In genomic region chr22:31957970-31958594, GRCh38 we compare ENCODE assay signal across 14 cellular contexts. TPM values are rescaled to one million over a fixed set of nuclear protein-coding genes. Genes with fewer than 3 reads are reported as not detected.
A peak's percentile ranks its signal among the peaks of the same experiment; 100 is the strongest.
DNase-seq lines count a peak whose midpoint lies in the region; ATAC-seq lines count a peak whose summit lies in the region.
"Had no signal": no experiment of that assay in that cellular context is flagged by ENCODE, and none has a peak within 500 bp of the region (broad histone marks: within the 10 kb centered on the region; RNA-seq: fewer than 3 reads in every experiment).

No MANE protein-coding gene starts in this region.

- DNase-seq in activated naive CD8-positive, alpha-beta T cell treated with anti-CD3 and anti-CD28 coated beads for 36 hours = no peak
- no peak for DNase-seq in activated naive CD8-positive, alpha-beta T cell treated with anti-CD3 and anti-CD28 coated beads, Interleukin-2, amount 50 U/mL, for 24 hours
- DNase-seq in T-helper 2 cell treated with Interferon-gamma antibody and Interleukin-4, amounts not matched to agents 5 μg/mL and 100 μg/mL, for 36 hours (ENCODE audit: low spot score) = no peak
- DNase-seq in effector memory CD8-positive, alpha-beta T cell = peak in 2 of 3 experiments; percentile 11 to 13
- DNase-seq in stimulated activated effector memory CD8-positive, alpha-beta T cell treated with anti-CD3 and anti-CD28 coated beads, Interleukin-12 subunit alpha, Interleukin-12 subunit beta, amount 100 ng/mL, for 72 hours (ENCODE audit: low spot score in 2 of 2) = no peak
- DNase-seq in NCI-H510A (lab: John Stamatoyannopoulos, UW) (no peak), NCI-H187 (lab: John Stamatoyannopoulos, UW) (no peak), NCI-H748 (lab: John Stamatoyannopoulos, UW; ENCODE audit: unreplicated experiment) (no peak)
- DNase-seq: NCI-H1436, NCI-H2227 treated with DMSO at 0.1 percent for 48 hours, NCI-H526, OCI-M1, RPMI8226 had no signal

- H3K9me3 Mint-ChIP-seq in activated naive CD8-positive, alpha-beta T cell treated with anti-CD3 and anti-CD28 coated beads for 36 hours = no peaks in the 10 kb centered on the region
- no peaks in the 10 kb centered on the region for H3K9me3 Mint-ChIP-seq in activated naive CD8-positive, alpha-beta T cell treated with anti-CD3 and anti-CD28 coated beads, Interleukin-2, amount 50 U/mL, for 24 hours
- H3K9me3 Mint-ChIP-seq in T-helper 2 cell treated with Interferon-gamma antibody and Interleukin-4, amounts not matched to agents 5 μg/mL and 100 μg/mL, for 36 hours = no peaks in the 10 kb centered on the region
- H3K9me3 Mint-ChIP-seq in effector memory CD8-positive, alpha-beta T cell = no peaks in the 10 kb centered on the region
- no peaks in the 10 kb centered on the region for H3K9me3 Mint-ChIP-seq in stimulated activated effector memory CD8-positive, alpha-beta T cell treated with anti-CD3 and anti-CD28 coated beads, Interleukin-12 subunit alpha, Interleukin-12 subunit beta, amount 100 ng/mL, for 72 hours
- H3K9me3 Mint-ChIP-seq: IgD-negative memory B cell had no signal

- no peak overlapping the region for H3K4me3 Mint-ChIP-seq in activated naive CD8-positive, alpha-beta T cell treated with anti-CD3 and anti-CD28 coated beads for 36 hours
- no peak overlapping the region for H3K4me3 Mint-ChIP-seq in activated naive CD8-positive, alpha-beta T cell treated with anti-CD3 and anti-CD28 coated beads, Interleukin-2, amount 50 U/mL, for 24 hours
- H3K4me3 Mint-ChIP-seq in T-helper 2 cell treated with Interferon-gamma antibody and Interleukin-4, amounts not matched to agents 5 μg/mL and 100 μg/mL, for 36 hours = peak overlapping the region; percentile 13
- peak overlapping the region; percentile 14 to 70 for H3K4me3 Mint-ChIP-seq in effector memory CD8-positive, alpha-beta T cell
- H3K4me3 Mint-ChIP-seq in stimulated activated effector memory CD8-positive, alpha-beta T cell treated with anti-CD3 and anti-CD28 coated beads, Interleukin-12 subunit alpha, Interleukin-12 subunit beta, amount 100 ng/mL, for 72 hours = peak overlapping the region; percentile 57
- H3K4me3 Mint-ChIP-seq: IgD-negative memory B cell had no signal

- peaks cover 38% of the 10 kb centered on the region for H3K4me1 Mint-ChIP-seq in activated naive CD8-positive, alpha-beta T cell treated with anti-CD3 and anti-CD28 coated beads for 36 hours
- H3K4me1 Mint-ChIP-seq in activated naive CD8-positive, alpha-beta T cell treated with anti-CD3 and anti-CD28 coated beads, Interleukin-2, amount 50 U/mL, for 24 hours = peaks cover 41% of the 10 kb centered on the region
- peaks cover 32% of the 10 kb centered on the region for H3K4me1 Mint-ChIP-seq in T-helper 2 cell treated with Interferon-gamma antibody and Interleukin-4, amounts not matched to agents 5 μg/mL and 100 μg/mL, for 36 hours (ENCODE audit: low read depth)
- peaks cover 38 to 40% of the 10 kb centered on the region in 2 donors for H3K4me1 Mint-ChIP-seq in effector memory CD8-positive, alpha-beta T cell (ENCODE audit: low read depth in 2 of 2)
- H3K4me1 Mint-ChIP-seq in stimulated activated effector memory CD8-positive, alpha-beta T cell treated with anti-CD3 and anti-CD28 coated beads, Interleukin-12 subunit alpha, Interleukin-12 subunit beta, amount 100 ng/mL, for 72 hours = peaks cover 60% of the 10 kb centered on the region

- peaks cover 47% of the 10 kb centered on the region for H3K36me3 Mint-ChIP-seq in activated naive CD8-positive, alpha-beta T cell treated with anti-CD3 and anti-CD28 coated beads for 36 hours
- H3K36me3 Mint-ChIP-seq in activated naive CD8-positive, alpha-beta T cell treated with anti-CD3 and anti-CD28 coated beads, Interleukin-2, amount 50 U/mL, for 24 hours (ENCODE audit: low read depth) = peaks cover 38% of the 10 kb centered on the region
- H3K36me3 Mint-ChIP-seq in T-helper 2 cell treated with Interferon-gamma antibody and Interleukin-4, amounts not matched to agents 5 μg/mL and 100 μg/mL, for 36 hours (ENCODE audit: low read depth) = peaks cover 48% of the 10 kb centered on the region
- H3K36me3 Mint-ChIP-seq in effector memory CD8-positive, alpha-beta T cell (ENCODE audit: insufficient read depth) = peaks cover 20% of the 10 kb centered on the region
- peaks cover 61% of the 10 kb centered on the region for H3K36me3 Mint-ChIP-seq in stimulated activated effector memory CD8-positive, alpha-beta T cell treated with anti-CD3 and anti-CD28 coated beads, Interleukin-12 subunit alpha, Interleukin-12 subunit beta, amount 100 ng/mL, for 72 hours

- H3K27ac Mint-ChIP-seq in activated naive CD8-positive, alpha-beta T cell treated with anti-CD3 and anti-CD28 coated beads for 36 hours = peak overlapping the region; percentile 62
- H3K27ac Mint-ChIP-seq in activated naive CD8-positive, alpha-beta T cell treated with anti-CD3 and anti-CD28 coated beads, Interleukin-2, amount 50 U/mL, for 24 hours = no peak overlapping the region
- H3K27ac Mint-ChIP-seq in T-helper 2 cell treated with Interferon-gamma antibody and Interleukin-4, amounts not matched to agents 5 μg/mL and 100 μg/mL, for 36 hours = no peak overlapping the region
- peak overlapping the region; percentile 80 to 89 for H3K27ac Mint-ChIP-seq in effector memory CD8-positive, alpha-beta T cell
- peak overlapping the region; percentile 78 for H3K27ac Mint-ChIP-seq in stimulated activated effector memory CD8-positive, alpha-beta T cell treated with anti-CD3 and anti-CD28 coated beads, Interleukin-12 subunit alpha, Interleukin-12 subunit beta, amount 100 ng/mL, for 72 hours
- H3K27ac Mint-ChIP-seq: IgD-negative memory B cell had no signal

- H3K27me3 Mint-ChIP-seq in activated naive CD8-positive, alpha-beta T cell treated with anti-CD3 and anti-CD28 coated beads for 36 hours = no peaks in the 10 kb centered on the region
- no peaks in the 10 kb centered on the region for H3K27me3 Mint-ChIP-seq in activated naive CD8-positive, alpha-beta T cell treated with anti-CD3 and anti-CD28 coated beads, Interleukin-2, amount 50 U/mL, for 24 hours
- peaks cover 2% of the 10 kb centered on the region for H3K27me3 Mint-ChIP-seq in T-helper 2 cell treated with Interferon-gamma antibody and Interleukin-4, amounts not matched to agents 5 μg/mL and 100 μg/mL, for 36 hours (ENCODE audit: low read depth)
- no peaks in the 10 kb centered on the region for H3K27me3 Mint-ChIP-seq in effector memory CD8-positive, alpha-beta T cell

- ATAC-seq in activated naive CD8-positive, alpha-beta T cell treated with anti-CD3 and anti-CD28 coated beads, Interleukin-2, amount 50 U/mL, for 24 hours = no peak
- ATAC-seq in effector memory CD8-positive, alpha-beta T cell (replicated peaks) = peak; percentile 76
- ATAC-seq in stimulated activated effector memory CD8-positive, alpha-beta T cell treated with anti-CD3 and anti-CD28 coated beads, Interleukin-12 subunit alpha, Interleukin-12 subunit beta, amount 100 ng/mL, for 72 hours = peak; percentile 63

RNA-seq across cellular contexts. Expression of gene YWHAH, which starts 13.7 kb away (rescaled TPM):
- total RNA-seq in activated naive CD8-positive, alpha-beta T cell treated with anti-CD3 and anti-CD28 coated beads for 36 hours = 100 to 1,000 TPM; 173 to 177 TPM

Comparison
In these comparisons a context has a peak if more than half of its experiments do, and no peak if none do; other contexts are left out.
1. H3K27ac Mint-ChIP-seq: peak in activated naive CD8-positive, alpha-beta T cell treated with anti-CD3 and anti-CD28 coated beads for 36 hours (single experiment), effector memory CD8-positive, alpha-beta T cell (2 of 2) and stimulated activated effector memory CD8-positive, alpha-beta T cell treated with anti-CD3 and anti-CD28 coated beads, Interleukin-12 subunit alpha, Interleukin-12 subunit beta, amount 100 ng/mL, for 72 hours (single experiment); none in activated naive CD8-positive, alpha-beta T cell treated with anti-CD3 and anti-CD28 coated beads, Interleukin-2, amount 50 U/mL, for 24 hours (single experiment) and T-helper 2 cell treated with Interferon-gamma antibody and Interleukin-4, amounts not matched to agents 5 μg/mL and 100 μg/mL, for 36 hours (single experiment).
2. DNase-seq: peak in effector memory CD8-positive, alpha-beta T cell (2 of 3); none in activated naive CD8-positive, alpha-beta T cell treated with anti-CD3 and anti-CD28 coated beads for 36 hours (single experiment), activated naive CD8-positive, alpha-beta T cell treated with anti-CD3 and anti-CD28 coated beads, Interleukin-2, amount 50 U/mL, for 24 hours (single experiment), T-helper 2 cell treated with Interferon-gamma antibody and Interleukin-4, amounts not matched to agents 5 μg/mL and 100 μg/mL, for 36 hours (single experiment), stimulated activated effector memory CD8-positive, alpha-beta T cell treated with anti-CD3 and anti-CD28 coated beads, Interleukin-12 subunit alpha, Interleukin-12 subunit beta, amount 100 ng/mL, for 72 hours (0 of 2), NCI-H510A (single experiment), NCI-H187 (0 of 2) and NCI-H748 (single experiment).
3. H3K4me3 Mint-ChIP-seq: peak in T-helper 2 cell treated with Interferon-gamma antibody and Interleukin-4, amounts not matched to agents 5 μg/mL and 100 μg/mL, for 36 hours (single experiment), effector memory CD8-positive, alpha-beta T cell (2 of 2) and stimulated activated effector memory CD8-positive, alpha-beta T cell treated with anti-CD3 and anti-CD28 coated beads, Interleukin-12 subunit alpha, Interleukin-12 subunit beta, amount 100 ng/mL, for 72 hours (single experiment); none in activated naive CD8-positive, alpha-beta T cell treated with anti-CD3 and anti-CD28 coated beads for 36 hours (single experiment) and activated naive CD8-positive, alpha-beta T cell treated with anti-CD3 and anti-CD28 coated beads, Interleukin-2, amount 50 U/mL, for 24 hours (single experiment).